1 cellular context compared by ENCODE assay signal in the genomic region with DNA sequence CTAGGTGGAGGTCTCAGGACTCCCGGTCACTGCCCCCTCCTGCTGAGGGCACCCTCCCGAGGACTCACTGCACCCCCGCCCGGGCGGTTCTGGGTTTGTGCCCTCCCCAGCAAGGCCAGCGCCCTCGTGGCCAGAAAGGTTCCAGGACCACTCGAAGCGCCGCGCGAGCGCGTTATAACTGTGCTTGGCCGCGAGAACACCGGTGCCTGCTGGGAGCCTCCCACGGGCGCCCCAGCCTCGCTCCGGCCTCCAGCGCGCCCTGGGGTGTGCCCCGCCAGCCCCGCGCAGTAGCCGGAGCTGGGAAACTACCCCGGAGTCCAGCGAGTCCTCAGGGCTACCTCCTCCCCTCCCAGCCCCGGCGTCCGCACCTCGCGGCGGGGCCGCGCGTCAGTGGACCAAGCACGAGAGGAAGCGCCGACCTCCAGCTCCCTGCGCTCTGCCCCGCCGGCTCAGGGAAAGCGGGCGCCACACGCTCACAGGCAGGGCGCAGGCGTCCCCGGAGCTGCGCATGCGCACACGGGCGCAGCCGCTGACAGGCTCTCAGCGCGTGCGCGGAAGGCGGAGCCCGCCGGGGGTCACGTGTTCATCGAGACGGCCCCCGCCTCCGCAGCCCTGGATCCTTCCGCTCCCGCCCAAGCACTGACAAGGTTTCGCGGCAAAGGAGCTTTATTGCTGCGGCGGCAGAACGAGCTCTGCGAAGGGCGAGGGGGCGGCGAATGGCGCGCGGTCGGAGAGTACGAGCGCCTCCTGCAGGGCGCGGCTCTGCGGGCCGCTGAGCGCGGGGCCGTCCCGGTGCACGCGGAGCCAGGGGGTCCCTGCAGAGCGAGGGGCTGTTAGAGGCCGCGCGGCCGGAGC.
TF ChIP-seq lines count a peak whose summit lies in the region.

A gene with protein sequence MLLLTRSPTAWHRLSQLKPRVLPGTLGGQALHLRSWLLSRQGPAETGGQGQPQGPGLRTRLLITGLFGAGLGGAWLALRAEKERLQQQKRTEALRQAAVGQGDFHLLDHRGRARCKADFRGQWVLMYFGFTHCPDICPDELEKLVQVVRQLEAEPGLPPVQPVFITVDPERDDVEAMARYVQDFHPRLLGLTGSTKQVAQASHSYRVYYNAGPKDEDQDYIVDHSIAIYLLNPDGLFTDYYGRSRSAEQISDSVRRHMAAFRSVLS (minus strand): TSS at position 495 of the 855 bp plus-strand sequence. CDS start 1,187 bp downstream, outside the sequence.

TF ChIP-seq in endothelial cell of umbilical vein, 7 proteins besides CTCF, POLR2A, EP300 and RAD21 (continued from another document):
- no peak for TF ChIP-seq JUN (IDR thresholded peaks at IDR 0.05; ENCODE audit: borderline replicate concordance, insufficient read depth, insufficient read length, low read depth)
- TF ChIP-seq, protein P1, sequence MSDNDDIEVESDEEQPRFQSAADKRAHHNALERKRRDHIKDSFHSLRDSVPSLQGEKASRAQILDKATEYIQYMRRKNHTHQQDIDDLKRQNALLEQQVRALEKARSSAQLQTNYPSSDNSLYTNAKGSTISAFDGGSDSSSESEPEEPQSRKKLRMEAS (IDR thresholded peaks at IDR 0.05; ENCODE audit: insufficient read depth, insufficient read length), result peak; percentile 96
